In genomic region chr2:238439093-238439849, GRCh38 we compare ENCODE assay signal across 8 cellular contexts. TPM values are rescaled to one million over a fixed set of nuclear protein-coding genes. Genes with fewer than 3 reads are reported as not detected.
A peak's percentile ranks its signal among the peaks of the same experiment; 100 is the strongest.
DNase-seq lines count a peak whose midpoint lies in the region; ATAC-seq and TF ChIP-seq lines count a peak whose summit lies in the region.
"Had no signal": no experiment of that assay in that cellular context is flagged by ENCODE, and none has a peak within 500 bp of the region (broad histone marks: within the 10 kb centered on the region; RNA-seq: fewer than 3 reads in every experiment).

No MANE protein-coding gene starts in this region.

- peak overlapping the region; percentile 97 for H3K27ac ChIP-seq in Panc1 (ENCODE audit: low read length)
- H3K27ac ChIP-seq in adipose tissue (ENCODE audit: low read depth, low read length) = peak overlapping the region; percentile 35
- H3K27ac ChIP-seq in right lobe of liver = peak overlapping the region; percentile 58 to 75 (median 64)

- TF ChIP-seq CTCF in Panc1 (IDR thresholded peaks at IDR 0.05) (no peak), right lobe of liver (IDR thresholded peaks at IDR 0.05) (no peak)

- POLR2A ChIA-PET in Panc1 (lab: Charles Lee) = interaction anchor here (1.0 to 1.1 kb wide), 2 partner anchors 11 to 168 kb away, joined by 4 read pairs; no protein-coding TSS in a partner anchor

- no peaks in the 10 kb centered on the region for H3K27me3 Mint-ChIP-seq in stimulated activated naive CD8-positive, alpha-beta T cell treated with anti-CD3 and anti-CD28 coated beads, Interleukin-15, amount 100 ng/mL, for 72 hours

- H3K4me1 ChIP-seq in Panc1 (ENCODE audit: control insufficient read depth, insufficient read depth, low read length) (peaks cover 56% of the 10 kb centered on the region), right lobe of liver (peaks cover 0 to 42% (median 18%) of the 10 kb centered on the region in 4 donors)

- H3K4me3 ChIP-seq in Panc1 (ENCODE audit: low read depth in 2 of 2, low read length in 2 of 2) (peak overlapping the region; percentile 19 to 41), right lobe of liver (peak overlapping the region in 1 of 3 donors; percentile 6)
- H3K4me3 ChIP-seq: skin epidermis had no signal

- intact Hi-C loops in Panc1 (cut with micrococcal nuclease; ENCODE audit: unreplicated experiment) (no loop called here), right lobe of liver (cut with DNase I) (no loop called here)

- no peaks in the 10 kb centered on the region for H3K9me3 ChIP-seq in Panc1 (ENCODE audit: control insufficient read depth, insufficient read depth, low read depth, low read length)
- no peaks in the 10 kb centered on the region for H3K9me3 ChIP-seq in right lobe of liver

- WGBS in adipose tissue, 3 donors = 64 to 73% (median 68%) methylated on average over 23 of the region's 23 CpGs
- WGBS in right lobe of liver (ENCODE audit: insufficient coverage, low coverage, low lambda C conversion rate, missing lambda C conversion rate) = 18% methylated on average over 16 of the region's 23 CpGs

- DNase-seq in Panc1 (ENCODE audit: low read depth, low spot score) (peak; percentile 99), right lobe of liver (peak; percentile 67 to 84 (median 74)), NCI-H1092 treated with DMSO at 0.1 percent for 48 hours (lab: John Stamatoyannopoulos, UW) (no peak), cerebellum (ENCODE audit: low spot score) (no peak)
- DNase-seq in stimulated activated naive CD8-positive, alpha-beta T cell treated with anti-CD3 and anti-CD28 coated beads, Interleukin-15, amount 100 ng/mL, for 72 hours = peak; percentile 56 to 78

- peak; percentile 90 for ATAC-seq in Panc1
- peak; percentile 78 to 82 (median 80) for ATAC-seq in right lobe of liver
- ATAC-seq in stimulated activated naive CD8-positive, alpha-beta T cell treated with anti-CD3 and anti-CD28 coated beads, Interleukin-15, amount 100 ng/mL, for 72 hours = peak; percentile 99
- no peak for ATAC-seq in HG03196 (IDR thresholded peaks at IDR 0.05; ENCODE audit: unreplicated experiment)

- peaks cover 78% of the 10 kb centered on the region for H3K4me1 Mint-ChIP-seq in stimulated activated naive CD8-positive, alpha-beta T cell treated with anti-CD3 and anti-CD28 coated beads, Interleukin-15, amount 100 ng/mL, for 72 hours

- CTCF ChIA-PET in Panc1 (lab: Charles Lee) = no interaction called here

- peak; percentile 85 for TF ChIP-seq POLR2A in right lobe of liver (IDR thresholded peaks at IDR 0.05)

- H3K4me3 Mint-ChIP-seq in stimulated activated naive CD8-positive, alpha-beta T cell treated with anti-CD3 and anti-CD28 coated beads, Interleukin-15, amount 100 ng/mL, for 72 hours = peak overlapping the region; percentile 57 to 73

- no peaks in the 10 kb centered on the region for H3K27me3 ChIP-seq in Panc1 (ENCODE audit: control insufficient read depth, insufficient read depth, low read length)
- H3K27me3 ChIP-seq in right lobe of liver = no peaks in the 10 kb centered on the region

- peak overlapping the region; percentile 96 to 97 for H3K27ac Mint-ChIP-seq in stimulated activated naive CD8-positive, alpha-beta T cell treated with anti-CD3 and anti-CD28 coated beads, Interleukin-15, amount 100 ng/mL, for 72 hours

- in situ Hi-C loops in Panc1 (cut with HindIII; ENCODE audit: low pct_unique_long_range_greater_than_20kb, low sequenced_read_pairs) = no loop called here

- no peaks in the 10 kb centered on the region for H3K9me3 Mint-ChIP-seq in stimulated activated naive CD8-positive, alpha-beta T cell treated with anti-CD3 and anti-CD28 coated beads, Interleukin-15, amount 100 ng/mL, for 72 hours

- BruUV-seq in Panc1 (replicated peaks; lab: Mats Ljungman, UMichigan) = no TSS peak

- H3K36me3 ChIP-seq in Panc1 (ENCODE audit: control insufficient read depth, insufficient read depth, low read length) (peaks cover 24% of the 10 kb centered on the region), right lobe of liver (peaks cover 0 to 21% (median 2%) of the 10 kb centered on the region in 4 donors)

RNA-seq across cellular contexts. Expression of gene ASB1, which starts 12.5 kb away (rescaled TPM):
- total RNA-seq in Panc1 (2021; ENCODE audit: unreplicated experiment) (57.3 TPM), right lobe of liver (10 to 100 TPM in 2 of 6 experiments, 1 to 10 TPM in 4; 6.3 to 18.2 (median 8.4) TPM), cerebellum (15.9 TPM)
- 52.1 TPM for polyA plus RNA-seq in Panc1 (2012; ENCODE audit: insufficient read length)
- polyA plus RNA-seq in adipose tissue = 10 to 100 TPM in 2 of 3 donors, 1 to 10 TPM in 1; 7.1 to 17.7 (median 17.7) TPM

Comparison
In these comparisons a context has a peak if more than half of its experiments do, and no peak if none do; other contexts are left out.
1. DNase-seq: peak in Panc1 (single experiment), right lobe of liver (3 of 3) and stimulated activated naive CD8-positive, alpha-beta T cell treated with anti-CD3 and anti-CD28 coated beads, Interleukin-15, amount 100 ng/mL, for 72 hours (2 of 2); none in NCI-H1092 treated with DMSO at 0.1 percent for 48 hours (single experiment) and cerebellum (single experiment).
2. H3K27ac ChIP-seq: peak in every context shown above with its lines; median percentile 97 in Panc1; 64 in right lobe of liver; 35 in adipose tissue.